ENCODE assay signal across 8 cellular contexts in genomic region chr15:66566963-66567531, GRCh38. TPM values are rescaled to one million over a fixed set of nuclear protein-coding genes. Genes with fewer than 3 reads are reported as not detected.
A peak's percentile ranks its signal among the peaks of the same experiment; 100 is the strongest.
DNase-seq lines count a peak whose midpoint lies in the region; ATAC-seq lines count a peak whose summit lies in the region.

No MANE protein-coding gene starts in this region.

- H3K27ac ChIP-seq in BLaER1, result no peak overlapping the region
- no peak overlapping the region for H3K27ac ChIP-seq in mesendoderm (ENCODE audit: low read depth, low read length)

- no peak overlapping the region for H4K5ac ChIP-seq in mesendoderm (ENCODE audit: low read length)

- H3K9ac ChIP-seq in BLaER1, result no peak overlapping the region
- H3K9ac ChIP-seq in mesendoderm (ENCODE audit: low read length), result no peak overlapping the region

- peaks cover 11% of the 10 kb centered on the region for H3K4me1 ChIP-seq in BLaER1
- no peaks in the 10 kb centered on the region for H3K4me1 ChIP-seq in mesendoderm (ENCODE audit: control insufficient read depth, low read depth, low read length)

- H2BK15ac ChIP-seq in mesendoderm (replicated peaks; ENCODE audit: low read depth), result no peak overlapping the region

- no peaks in the 10 kb centered on the region for H3K79me2 ChIP-seq in mesendoderm (ENCODE audit: control insufficient read depth, insufficient read depth, low read length)

- H3K18ac ChIP-seq in mesendoderm (ENCODE audit: low read length), result no peak overlapping the region

- no peaks in the 10 kb centered on the region for H4K20me1 ChIP-seq in BLaER1

- H3K4me1 Mint-ChIP-seq in stimulated activated naive B cell treated with anti-CD40 and anti-IgM and Interleukin-4, amounts not matched to agents 10 μg/mL and 1 μg/mL and 100 μg/mL, for 72 hours, result peaks cover 8 to 20% of the 10 kb centered on the region in 2 donors

- H4K8ac ChIP-seq in mesendoderm (ENCODE audit: low read depth, low read length), result peak overlapping the region; percentile 66

- peak; percentile 82 to 83 for ATAC-seq in stimulated activated naive B cell treated with anti-CD40 and anti-IgM and Interleukin-4, amounts not matched to agents 10 μg/mL and 1 μg/mL and 100 μg/mL, for 72 hours (replicated peaks)
- no peak for ATAC-seq in HG02870 (IDR thresholded peaks at IDR 0.05; ENCODE audit: unreplicated experiment)

- no peak overlapping the region for H2BK120ac ChIP-seq in mesendoderm (ENCODE audit: low read depth, low read length)

- peaks cover 4 to 6% of the 10 kb centered on the region in 2 donors for H3K9me3 Mint-ChIP-seq in stimulated activated naive B cell treated with anti-CD40 and anti-IgM and Interleukin-4, amounts not matched to agents 10 μg/mL and 1 μg/mL and 100 μg/mL, for 72 hours

- H3K27me3 ChIP-seq in BLaER1 (no peaks in the 10 kb centered on the region), mesendoderm (ENCODE audit: insufficient read depth, low read length, poor library complexity) (no peaks in the 10 kb centered on the region)

- no CpG with 5 or more reads among the region's 15 CpGs for WGBS in mesendoderm (ENCODE audit: extremely low coverage, insufficient coverage, low lambda C conversion rate)

- H3K36me3 Mint-ChIP-seq in stimulated activated naive B cell treated with anti-CD40 and anti-IgM and Interleukin-4, amounts not matched to agents 10 μg/mL and 1 μg/mL and 100 μg/mL, for 72 hours, result peaks cover 0 to 4% of the 10 kb centered on the region in 2 donors

- H3K4me2 ChIP-seq in BLaER1 (peak overlapping the region; percentile 29), mesendoderm (ENCODE audit: low read length) (no peak overlapping the region)

- DNase-seq in HCEC 1CT (peak; percentile 63), NCI-H526 (lab: John Stamatoyannopoulos, UW) (peak; percentile 75 to 85), mesendoderm (peak; percentile 92)
- DNase-seq in activated CD4-positive, alpha-beta T cell treated with anti-CD3 and anti-CD28 coated beads, Interleukin-2, amount 50 U/mL, for 1 hour, result peak; percentile 50
- peak; percentile 9 for DNase-seq in effector CD8-positive, alpha-beta T cell (lab: John Stamatoyannopoulos, UW)
- DNase-seq in stimulated activated naive B cell treated with anti-CD40 and anti-IgM and Interleukin-4, amounts not matched to agents 10 μg/mL and 1 μg/mL and 100 μg/mL, for 72 hours, result peak; percentile 30

- H3K27me3 Mint-ChIP-seq in stimulated activated naive B cell treated with anti-CD40 and anti-IgM and Interleukin-4, amounts not matched to agents 10 μg/mL and 1 μg/mL and 100 μg/mL, for 72 hours, result peaks cover 0 to 8% of the 10 kb centered on the region in 2 donors

- H3K27ac Mint-ChIP-seq in stimulated activated naive B cell treated with anti-CD40 and anti-IgM and Interleukin-4, amounts not matched to agents 10 μg/mL and 1 μg/mL and 100 μg/mL, for 72 hours, result no peak overlapping the region

- no peaks in the 10 kb centered on the region for H3K79me1 ChIP-seq in mesendoderm (ENCODE audit: low read length)

- H3K4ac ChIP-seq in mesendoderm (ENCODE audit: low read depth, low read length), result no peak overlapping the region

- H3K4me3 Mint-ChIP-seq in stimulated activated naive B cell treated with anti-CD40 and anti-IgM and Interleukin-4, amounts not matched to agents 10 μg/mL and 1 μg/mL and 100 μg/mL, for 72 hours, result peak overlapping the region in 1 of 2 donors; percentile 56

- H3K23ac ChIP-seq in mesendoderm (ENCODE audit: low read length), result no peak overlapping the region

- no peaks in the 10 kb centered on the region for H3K9me3 ChIP-seq in BLaER1

- no peak overlapping the region for H2BK5ac ChIP-seq in mesendoderm (ENCODE audit: low read length)

- H3K4me3 ChIP-seq in BLaER1 (no peak overlapping the region), mesendoderm (ENCODE audit: low read length) (no peak overlapping the region)

- peak overlapping the region; percentile 51 for H2AK5ac ChIP-seq in mesendoderm (ENCODE audit: low read length)

- H3K36me3 ChIP-seq in BLaER1 (no peaks in the 10 kb centered on the region), mesendoderm (ENCODE audit: control insufficient read depth, insufficient read depth, low read length) (no peaks in the 10 kb centered on the region)

- peak overlapping the region; percentile 42 for H3K56ac ChIP-seq in mesendoderm (ENCODE audit: low read length)

RNA-seq across cellular contexts. Expression of gene LCTL, which starts 1.2 kb away (rescaled TPM):
- polyA plus RNA-seq in mesendoderm (2013, experiment 1 of 2), result 1.5 TPM
- polyA plus RNA-seq in mesendoderm (2013, experiment 2 of 2), result 1.7 TPM

Comparison
In these comparisons a context has a peak if more than half of its experiments do, and no peak if none do; other contexts are left out.
1. DNase-seq: peak in every context shown above with its lines; median percentile 92 in mesendoderm; 80 in NCI-H526; 63 in HCEC 1CT; 50 in activated CD4-positive, alpha-beta T cell treated with anti-CD3 and anti-CD28 coated beads, Interleukin-2, amount 50 U/mL, for 1 hour; 30 in stimulated activated naive B cell treated with anti-CD40 and anti-IgM and Interleukin-4, amounts not matched to agents 10 μg/mL and 1 μg/mL and 100 μg/mL, for 72 hours; 9 in effector CD8-positive, alpha-beta T cell.